In the genomic region with DNA sequence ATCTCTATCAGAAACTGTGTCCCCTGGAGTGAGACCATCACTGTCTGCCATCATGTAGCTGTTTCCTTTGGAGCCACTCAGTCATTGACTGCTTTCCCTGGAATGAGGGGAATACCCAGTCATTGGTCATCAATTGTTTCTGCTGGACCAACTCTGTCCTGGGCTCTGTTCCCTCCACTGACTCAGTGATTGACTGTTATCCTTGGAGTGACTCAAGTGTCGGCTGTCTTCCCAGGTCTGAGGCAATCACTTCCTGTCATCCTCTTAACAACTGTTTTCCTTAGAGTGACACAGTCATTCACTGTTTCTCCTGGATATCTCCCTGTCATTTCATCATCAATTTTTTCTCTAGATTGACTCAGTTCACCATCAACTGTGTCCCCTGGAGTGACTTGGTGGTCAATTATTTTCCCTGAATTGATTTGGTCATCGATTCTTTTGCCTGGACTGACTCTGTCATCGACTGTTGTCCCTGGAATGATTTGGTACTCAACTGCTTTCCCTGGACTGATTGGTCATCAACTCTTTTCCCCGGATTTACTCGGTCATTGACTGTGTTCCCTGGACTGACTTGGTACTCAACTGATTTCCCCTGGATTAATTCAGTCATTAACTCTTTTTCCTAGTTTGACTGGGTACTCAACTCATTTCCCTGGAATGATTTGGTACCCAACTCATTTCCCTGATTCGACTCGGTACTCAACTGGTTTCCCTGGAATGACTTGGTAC, we compare ENCODE assay signal across 22 cellular contexts.
DNase-seq lines count a peak whose midpoint lies in the region; ATAC-seq, FAIRE-seq and TF ChIP-seq lines count a peak whose summit lies in the region.
"Had no signal": no experiment of that assay in that cellular context is flagged by ENCODE, and none has a peak within 500 bp of the region (broad histone marks: within the 10 kb centered on the region; RNA-seq: fewer than 3 reads in every experiment).

No MANE protein-coding gene starts in this region.

- no peaks in the 10 kb centered on the region for H3K79me2 ChIP-seq in K562 (ENCODE audit: control insufficient read depth, insufficient read depth, low read length)

- no peaks in the 10 kb centered on the region for H4K20me1 ChIP-seq in K562 (replicated peaks; ENCODE audit: control insufficient read depth, insufficient read depth, low read length)

- TF ChIP-seq POLR2A in K562 (conservative IDR thresholded peaks at IDR 0.05): no peak

- no peak overlapping the region for H2AFZ ChIP-seq in K562 (ENCODE audit: low read depth, low read length)

- WGBS in K562 (ENCODE audit: insufficient coverage, low coverage, missing lambda C conversion rate): 0% methylated on average over 7 of the region's 7 CpGs
- WGBS in mesodermal cell (ENCODE audit: insufficient coverage in 2 of 2), 2 experiments: 86 to 100% methylated on average over 4 to 6 of the region's 7 CpGs

- H3K36me3 ChIP-seq in K562 (ENCODE audit: control insufficient read depth, insufficient read depth, low read length): no peaks in the 10 kb centered on the region
- H3K36me3 ChIP-seq in mesodermal cell (ENCODE audit: control insufficient read depth, insufficient read depth, low read length): no peaks in the 10 kb centered on the region
- H3K36me3 ChIP-seq in WERI-Rb-1: no peaks in the 10 kb centered on the region
- H3K36me3 ChIP-seq: ascending aorta, SJSA1, upper lobe of left lung had no signal

- no peaks in the 10 kb centered on the region for H3K4me1 ChIP-seq in K562 (replicated peaks in 1 of 2; ENCODE audit: control insufficient read depth in 2 of 2, insufficient read depth in 2 of 2, low read length in 2 of 2)
- H3K4me1 ChIP-seq in mesodermal cell (ENCODE audit: control insufficient read depth, insufficient read depth, low read length, poor library complexity, severe bottlenecking): peaks cover 3% of the 10 kb centered on the region
- H3K4me1 ChIP-seq: A549, ascending aorta, SJSA1, upper lobe of left lung had no signal

- no peak for FAIRE-seq in K562 (lab: Jason Lieb, UNC)

- TF ChIP-seq CTCF in K562 (IDR thresholded peaks at IDR 0.05 in 2 of 3, conservative IDR thresholded peaks at IDR 0.05 in 1 of 3; ENCODE audit: insufficient read depth in 2 of 3, low read depth in 1 of 3, low read length in 3 of 3) (no peak), WERI-Rb-1 (IDR thresholded peaks at IDR 0.05; ENCODE audit: low read depth, low read length) (no peak)

- no peak for TF ChIP-seq EP300 in K562 (IDR thresholded peaks at IDR 0.05; ENCODE audit: low read length)

- H3K9me1 ChIP-seq in K562 (ENCODE audit: control insufficient read depth, insufficient read depth, low read length): no peaks in the 10 kb centered on the region

- H3K9me3 ChIP-seq in K562 (replicated peaks; ENCODE audit: control insufficient read depth, insufficient read depth, low read depth, low read length) (no peaks in the 10 kb centered on the region), mesodermal cell (ENCODE audit: control insufficient read depth, low read length) (no peaks in the 10 kb centered on the region), WERI-Rb-1 (ENCODE audit: severe bottlenecking) (no peaks in the 10 kb centered on the region)
- H3K9me3 ChIP-seq: A549, ascending aorta, SJSA1, upper lobe of left lung had no signal

- intact Hi-C loops in K562 (cut with micrococcal nuclease): no loop called here

- no peak for TF ChIP-seq RAD21 in K562 (CRISPR knock-in tag; conservative IDR thresholded peaks at IDR 0.05 in 1 of 2, IDR thresholded peaks at IDR 0.05 in 1 of 2)

- in situ Hi-C loops in K562 (cut with MboI): no loop called here

- DNase-seq in AG08396 (ENCODE audit: low spot score) (peak; percentile 7), HS-5 (ENCODE audit: low read depth) (peak; percentile 67), K562 (ENCODE audit: extremely low read depth in 1 of 4, low spot score in 3 of 4) (no peak), WERI-Rb-1 (no peak), NCI-H510A treated with DMSO at 0.1 percent for 48 hours (lab: John Stamatoyannopoulos, UW) (no peak), germinal center (ENCODE audit: low spot score) (no peak), superior temporal gyrus (ENCODE audit: extremely low spot score) (no peak)
- DNase-seq: activated naive CD4-positive, alpha-beta T cell treated with anti-CD3 and anti-CD28 coated beads, Interleukin-2, amount 10 ng/mL, durations not matched to agents 7 days and 5 days; activated T-cell treated with anti-CD3 and anti-CD28 coated beads, Interleukin-2, amount 50 U/mL, for 4 hours; endodermal cell; kidney glomerular epithelial cell; midbrain; NCI-H1417; NCI-H2171 treated with DMSO at 0.1 percent for 48 hours; NCI-H774; posterior cingulate gyrus; upper lobe of left lung had no signal

- H3K27me3 ChIP-seq in K562 (ENCODE audit: control insufficient read depth in 2 of 2, insufficient read depth in 2 of 2, low read length in 2 of 2) (no peaks in the 10 kb centered on the region), WERI-Rb-1 (ENCODE audit: insufficient read depth, low read depth, severe bottlenecking) (no peaks in the 10 kb centered on the region)
- H3K27me3 ChIP-seq: ascending aorta, SJSA1, upper lobe of left lung had no signal

- H3K4me3 ChIP-seq in K562: no peak overlapping the region
- H3K4me3 ChIP-seq in mesodermal cell (ENCODE audit: extremely low read depth, insufficient read depth, low read length, poor library complexity, severe bottlenecking): no peak overlapping the region
- H3K4me3 ChIP-seq in WERI-Rb-1 (ENCODE audit: low read depth, low read length): no peak overlapping the region
- H3K4me3 ChIP-seq: A549, ascending aorta, SJSA1, upper lobe of left lung had no signal

- BruUV-seq in K562 (replicated peaks; lab: Mats Ljungman, UMichigan): no TSS peak

- no peak for ATAC-seq in K562
- ATAC-seq: A549; activated CD4-positive, CD25-positive, alpha-beta regulatory T cell treated with anti-CD3 and anti-CD28 coated beads, Interleukin-2, amount 50 U/mL, for 24 hours; activated T-cell treated with anti-CD3 and anti-CD28 coated beads, Interleukin-2, amount 50 U/mL, for 4 hours had no signal

- H3K9ac ChIP-seq in K562 (ENCODE audit: insufficient read depth in 1 of 2, low read depth in 2 of 2, low read length in 2 of 2): no peak overlapping the region

- CTCF ChIA-PET in K562 (lab: Yijun Ruan, JAX; ENCODE audit: low intra/inter-chr PET ratio): no interaction called here

- H3K27ac ChIP-seq in K562 (ENCODE audit: extremely low read depth, low read depth, low read length) (no peak overlapping the region), mesodermal cell (ENCODE audit: low read depth, low read length, severe bottlenecking) (peak overlapping the region; percentile 81), WERI-Rb-1 (no peak overlapping the region)
- H3K27ac ChIP-seq: A549, ascending aorta, SJSA1, upper lobe of left lung had no signal

- H3K4me2 ChIP-seq in K562 (ENCODE audit: insufficient read depth, low read length): no peak overlapping the region
- H3K4me2 ChIP-seq: A549 had no signal

- POLR2A ChIA-PET in K562 (lab: Yijun Ruan, JAX): no interaction called here

TF ChIP-seq in K562, 482 proteins besides CTCF, POLR2A, EP300 and RAD21:
- TF ChIP-seq, protein P1, sequence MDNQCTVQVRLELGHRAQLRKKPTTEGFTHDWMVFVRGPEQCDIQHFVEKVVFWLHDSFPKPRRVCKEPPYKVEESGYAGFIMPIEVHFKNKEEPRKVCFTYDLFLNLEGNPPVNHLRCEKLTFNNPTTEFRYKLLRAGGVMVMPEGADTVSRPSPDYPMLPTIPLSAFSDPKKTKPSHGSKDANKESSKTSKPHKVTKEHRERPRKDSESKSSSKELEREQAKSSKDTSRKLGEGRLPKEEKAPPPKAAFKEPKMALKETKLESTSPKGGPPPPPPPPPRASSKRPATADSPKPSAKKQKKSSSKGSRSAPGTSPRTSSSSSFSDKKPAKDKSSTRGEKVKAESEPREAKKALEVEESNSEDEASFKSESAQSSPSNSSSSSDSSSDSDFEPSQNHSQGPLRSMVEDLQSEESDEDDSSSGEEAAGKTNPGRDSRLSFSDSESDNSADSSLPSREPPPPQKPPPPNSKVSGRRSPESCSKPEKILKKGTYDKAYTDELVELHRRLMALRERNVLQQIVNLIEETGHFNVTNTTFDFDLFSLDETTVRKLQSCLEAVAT (IDR thresholded peaks at IDR 0.05): peak in 1 of 2 experiments; percentile 92; a peak in 2 of 4 replicates
- TF ChIP-seq ZNF224 (CRISPR knock-in tag; IDR thresholded peaks at IDR 0.05): no peak
- TF ChIP-seq ZBTB17 (CRISPR knock-in tag; IDR thresholded peaks at IDR 0.05): peak; percentile 92
- TF ChIP-seq TOE1 (IDR thresholded peaks at IDR 0.05; ENCODE audit: borderline replicate concordance): no peak
- TF ChIP-seq TOE1 (CRISPR knock-in tag; IDR thresholded peaks at IDR 0.05; ENCODE audit: borderline replicate concordance, low read depth): no peak
- no peak for TF ChIP-seq ESRRB (CRISPR knock-in tag; IDR thresholded peaks at IDR 0.05; ENCODE audit: borderline replicate concordance)

Comparison
In these comparisons a context has a peak if more than half of its experiments do, and no peak if none do; other contexts are left out.
1. DNase-seq: peak in AG08396 (single experiment) and HS-5 (single experiment); none in K562 (0 of 4), WERI-Rb-1 (single experiment), NCI-H510A treated with DMSO at 0.1 percent for 48 hours (single experiment), germinal center (single experiment) and superior temporal gyrus (single experiment).